In the genomic region with DNA sequence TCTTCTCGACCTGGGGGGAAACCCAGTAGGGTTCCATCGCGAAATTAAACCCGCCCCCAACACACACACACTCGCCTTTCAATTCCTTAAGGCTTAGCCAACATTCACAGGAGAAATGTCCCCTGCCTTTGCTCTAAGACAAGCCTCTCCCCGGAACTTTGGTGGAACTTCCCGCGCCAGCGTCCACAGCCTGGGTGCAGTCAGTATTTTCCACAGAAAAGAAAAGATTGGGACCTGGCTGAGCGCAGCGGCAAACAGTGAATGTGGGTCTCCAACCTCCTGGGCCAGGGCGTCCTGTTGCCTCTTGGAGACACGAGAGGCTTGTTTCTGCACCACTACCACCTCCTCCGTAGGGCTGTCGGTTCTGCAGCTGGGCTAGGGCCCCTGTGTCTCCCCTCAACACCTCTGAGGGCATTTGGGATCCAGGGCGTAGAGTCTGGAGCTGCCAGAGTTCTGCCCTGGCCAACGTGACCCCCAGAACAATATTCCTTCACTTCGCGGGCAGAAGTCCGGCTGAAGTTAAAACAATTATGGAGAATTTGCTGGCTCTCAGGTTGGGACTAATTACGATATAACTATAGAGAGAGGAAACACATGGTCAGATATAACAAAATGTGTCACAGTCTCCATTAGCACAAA, we compare ENCODE assay signal across 1 cellular context.
TF ChIP-seq lines count a peak whose summit lies in the region.

No MANE protein-coding gene starts in this region.

TF ChIP-seq in H1, 55 proteins besides CTCF, POLR2A, EP300 and RAD21:
- TF ChIP-seq HDAC2 (IDR thresholded peaks at IDR 0.05; ENCODE audit: borderline replicate concordance in 1 of 2, low read depth in 2 of 2, low read length in 2 of 2) (no peak), EGR1 (IDR thresholded peaks at IDR 0.05; ENCODE audit: borderline replicate concordance, low read depth, low read length) (no peak), CBX8 (IDR thresholded peaks at IDR 0.05; ENCODE audit: borderline replicate concordance, low read depth, low read length) (peak; percentile 96), NANOG (IDR thresholded peaks at IDR 0.05; ENCODE audit: insufficient read depth, low read depth, low read length, poor library complexity, severe bottlenecking) (no peak), RNF2 (IDR thresholded peaks at IDR 0.05; ENCODE audit: borderline replicate concordance, low read depth, low read length, missing control alignments, poor library complexity, severe bottlenecking) (peak; percentile 83), JUN (IDR thresholded peaks at IDR 0.05; ENCODE audit: low read depth, low read length) (no peak), PHF8 (conservative IDR thresholded peaks at IDR 0.05; ENCODE audit: low read depth, low read length) (no peak), CBX5 (IDR thresholded peaks at IDR 0.05; ENCODE audit: low read depth, low read length) (no peak), TBP (IDR thresholded peaks at IDR 0.05; ENCODE audit: low read depth, low read length) (no peak), TEAD4 (IDR thresholded peaks at IDR 0.05; ENCODE audit: low read depth, low read length) (no peak), SP2 (IDR thresholded peaks at IDR 0.05; ENCODE audit: low read length) (no peak), BCL11A (IDR thresholded peaks at IDR 0.05; ENCODE audit: low read depth in 2 of 2, low read length in 2 of 2) (no peak), CREB1 (IDR thresholded peaks at IDR 0.05) (no peak)
